Comparison of ENCODE assay signal across 25 cellular contexts in the genomic region with DNA sequence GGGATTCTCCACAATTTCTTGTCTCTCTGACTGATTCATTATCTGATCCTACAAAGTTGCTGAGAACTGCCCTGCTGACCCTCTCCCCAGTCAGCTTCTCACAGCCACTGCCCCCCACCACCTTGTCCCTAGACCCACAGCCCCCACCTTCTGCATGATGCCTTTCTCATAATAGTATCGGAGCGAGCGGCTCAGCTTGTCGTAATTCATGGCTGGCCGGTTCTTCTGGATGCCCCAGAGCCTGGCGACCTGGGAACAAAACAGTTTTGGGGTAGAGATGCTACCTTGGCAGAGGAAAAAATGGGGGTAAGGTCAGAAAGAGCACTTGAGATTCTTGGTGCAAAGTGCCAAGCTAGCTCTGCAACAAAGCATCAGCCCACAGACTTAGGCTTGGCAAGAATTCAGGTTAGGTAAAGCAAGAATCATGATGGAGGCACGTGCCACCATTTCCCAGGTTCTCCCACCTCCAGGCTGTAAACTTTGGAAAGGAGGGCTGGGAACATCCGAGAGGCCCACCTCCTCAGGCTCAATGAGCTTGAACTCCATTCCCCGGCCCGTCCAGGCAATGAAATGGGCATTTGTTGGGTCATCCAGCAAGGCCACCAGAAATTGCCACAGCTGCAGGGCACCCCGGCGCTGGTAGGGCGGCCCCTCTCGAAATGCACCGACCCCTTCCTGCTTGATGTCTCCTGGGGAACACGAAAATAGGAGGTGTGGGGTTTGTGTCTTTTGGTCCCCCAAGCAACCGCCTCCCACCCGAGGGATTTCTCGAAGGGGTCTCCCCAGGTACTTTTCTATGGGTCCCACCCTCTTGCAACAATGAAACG. TPM values are rescaled to one million over a fixed set of nuclear protein-coding genes. Genes with fewer than 3 reads are reported as not detected.
DNase-seq lines count a peak whose midpoint lies in the region; ATAC-seq and TF ChIP-seq lines count a peak whose summit lies in the region.
"Had no signal": no experiment of that assay in that cellular context is flagged by ENCODE, and none has a peak within 500 bp of the region (broad histone marks: within the 10 kb centered on the region; RNA-seq: fewer than 3 reads in every experiment).

No MANE protein-coding gene starts in this region.

- no peaks in the 10 kb centered on the region for H3K9me3 Mint-ChIP-seq in chondrocyte (ENCODE audit: low read depth)
- H3K9me3 Mint-ChIP-seq in neural crest cell, result no peaks in the 10 kb centered on the region
- no peaks in the 10 kb centered on the region for H3K9me3 Mint-ChIP-seq in activated T-cell treated with anti-CD3 and anti-CD28 coated beads, Interleukin-2, amount 50 U/mL, for 24 hours
- H3K9me3 Mint-ChIP-seq: activated naive CD8-positive, alpha-beta T cell treated with anti-CD3 and anti-CD28 coated beads, Interleukin-2, amount 10 ng/mL, durations not matched to agents 7 days and 5 days; activated T-helper 2 cell treated with anti-CD3 and anti-CD28 coated beads, Interferon-gamma antibody, Interleukin-2, Interleukin-4, amounts not matched to agents 10 μg/mL and 5 μg/mL and 100 μg/mL, durations not matched to agents 14 hours and 24 hours and 36 hours had no signal

- TF ChIP-seq CTCF in left ventricle myocardium inferior (IDR thresholded peaks at IDR 0.05; ENCODE audit: borderline replicate concordance) (no peak), chondrocyte (IDR thresholded peaks at IDR 0.05) (no peak), neural crest cell (conservative IDR thresholded peaks at IDR 0.05) (no peak), upper lobe of right lung (IDR thresholded peaks at IDR 0.05) (no peak)

- H3K36me3 Mint-ChIP-seq in chondrocyte (ENCODE audit: low read depth) (peaks cover 7% of the 10 kb centered on the region), neural crest cell (ENCODE audit: low read depth) (peaks cover 11% of the 10 kb centered on the region)
- H3K36me3 Mint-ChIP-seq in activated T-cell treated with anti-CD3 and anti-CD28 coated beads, Interleukin-2, amount 50 U/mL, for 24 hours (ENCODE audit: low read depth), result peaks cover 39% of the 10 kb centered on the region

- H3K27me3 Mint-ChIP-seq in chondrocyte (ENCODE audit: low read depth) (no peaks in the 10 kb centered on the region), neural crest cell (ENCODE audit: low read depth) (peaks cover 4% of the 10 kb centered on the region)
- H3K27me3 Mint-ChIP-seq in activated T-cell treated with anti-CD3 and anti-CD28 coated beads, Interleukin-2, amount 50 U/mL, for 24 hours, result no peaks in the 10 kb centered on the region
- H3K27me3 Mint-ChIP-seq: activated CD8-positive, alpha-beta memory T cell treated with anti-CD3 and anti-CD28 coated beads, Interleukin-2, amount 10 ng/mL, durations not matched to agents 7 days and 5 days; activated naive CD8-positive, alpha-beta T cell treated with anti-CD3 and anti-CD28 coated beads, Interleukin-2, amount 10 ng/mL, durations not matched to agents 7 days and 5 days had no signal

- H3K4me3 ChIP-seq in left ventricle myocardium inferior (no peak overlapping the region), upper lobe of right lung (no peak overlapping the region)
- H3K4me3 ChIP-seq: GM12878, SK-N-MC, skin epidermis, uterus had no signal

- no peak for ATAC-seq in Right ventricle myocardium superior (ENCODE audit: poor library complexity)
- ATAC-seq in upper lobe of right lung, result no peak
- no peak for ATAC-seq in GM18861 (IDR thresholded peaks at IDR 0.05; ENCODE audit: unreplicated experiment)
- ATAC-seq: activated CD8-positive, alpha-beta memory T cell treated with anti-CD3 and anti-CD28 coated beads, Interleukin-2, amount 10 ng/mL, durations not matched to agents 7 days and 5 days; GM12878 had no signal

- intact Hi-C loops in left ventricle myocardium inferior (cut with micrococcal nuclease) (no loop called here), Right ventricle myocardium superior (cut with DNase I) (no loop called here), upper lobe of right lung (cut with DNase I) (no loop called here)

- H3K4me3 Mint-ChIP-seq in chondrocyte (ENCODE audit: unreplicated experiment) (no peak overlapping the region), neural crest cell (peak overlapping the region; percentile 29)
- H3K4me3 Mint-ChIP-seq in activated T-cell treated with anti-CD3 and anti-CD28 coated beads, Interleukin-2, amount 50 U/mL, for 24 hours, result no peak overlapping the region
- H3K4me3 Mint-ChIP-seq: activated CD8-positive, alpha-beta memory T cell treated with anti-CD3 and anti-CD28 coated beads, Interleukin-2, amount 10 ng/mL, durations not matched to agents 7 days and 5 days; activated naive CD8-positive, alpha-beta T cell treated with anti-CD3 and anti-CD28 coated beads, Interleukin-2, amount 10 ng/mL, durations not matched to agents 7 days and 5 days had no signal

- no peaks in the 10 kb centered on the region for H3K27me3 ChIP-seq in left ventricle myocardium inferior (ENCODE audit: low read depth)
- no peaks in the 10 kb centered on the region for H3K27me3 ChIP-seq in upper lobe of right lung
- H3K27me3 ChIP-seq: brain microvascular endothelial cell, uterus had no signal

- DNase-seq in left ventricle myocardium inferior, result no peak
- DNase-seq in Right ventricle myocardium superior, result no peak
- DNase-seq in chondrocyte (ENCODE audit: low spot score), result peak; percentile 68
- no peak for DNase-seq in neural crest cell (ENCODE audit: low read depth, low spot score)
- DNase-seq in upper lobe of right lung, result peak; percentile 40
- DNase-seq in activated T-cell treated with anti-CD3 and anti-CD28 coated beads, Interleukin-2, amount 50 U/mL, for 24 hours, result no peak
- DNase-seq in central memory CD4-positive, alpha-beta T cell, result no peak
- DNase-seq: ACHN; activated CD4-positive, alpha-beta T cell treated with anti-CD3 and anti-CD28 coated beads for 48 hours; activated CD8-positive, alpha-beta memory T cell treated with anti-CD3 and anti-CD28 coated beads, Interleukin-2, amount 10 ng/mL, durations not matched to agents 7 days and 5 days; activated naive CD8-positive, alpha-beta T cell treated with anti-CD3 and anti-CD28 coated beads, Interleukin-2, amount 10 ng/mL, durations not matched to agents 7 days and 5 days; brain microvascular endothelial cell; DMS153; H7; NCI-H1694 treated with DMSO at 0.1 percent for 48 hours; NCI-H345; PC-3; stimulated activated CD4-positive, alpha-beta T cell treated with anti-CD3 and anti-CD28 coated beads, Interleukin-4, amount 100 ng/mL, for 1 hour; uterus had no signal

- H3K27ac Mint-ChIP-seq in chondrocyte (ENCODE audit: unreplicated experiment) (peak overlapping the region; percentile 45), neural crest cell (ENCODE audit: unreplicated experiment) (peak overlapping the region; percentile 96)
- H3K27ac Mint-ChIP-seq in activated T-cell treated with anti-CD3 and anti-CD28 coated beads, Interleukin-2, amount 50 U/mL, for 24 hours, result no peak overlapping the region
- H3K27ac Mint-ChIP-seq: activated CD8-positive, alpha-beta memory T cell treated with anti-CD3 and anti-CD28 coated beads, Interleukin-2, amount 10 ng/mL, durations not matched to agents 7 days and 5 days; activated T-helper 2 cell treated with anti-CD3 and anti-CD28 coated beads, Interferon-gamma antibody, Interleukin-2, Interleukin-4, amounts not matched to agents 10 μg/mL and 5 μg/mL and 100 μg/mL, durations not matched to agents 14 hours and 24 hours and 36 hours had no signal

- H3K36me3 ChIP-seq in left ventricle myocardium inferior (peaks cover 26% of the 10 kb centered on the region), upper lobe of right lung (peaks cover 37% of the 10 kb centered on the region)
- H3K36me3 ChIP-seq: uterus had no signal

- H3K4me1 Mint-ChIP-seq in chondrocyte (ENCODE audit: low read depth) (peaks cover 52% of the 10 kb centered on the region), neural crest cell (peaks cover 70% of the 10 kb centered on the region)
- peaks cover 1% of the 10 kb centered on the region for H3K4me1 Mint-ChIP-seq in activated T-cell treated with anti-CD3 and anti-CD28 coated beads, Interleukin-2, amount 50 U/mL, for 24 hours (ENCODE audit: low read depth)

- H3K9me3 ChIP-seq in left ventricle myocardium inferior (replicated peaks), result no peaks in the 10 kb centered on the region
- no peaks in the 10 kb centered on the region for H3K9me3 ChIP-seq in upper lobe of right lung
- H3K9me3 ChIP-seq: uterus had no signal

- H3K27ac ChIP-seq in left ventricle myocardium inferior (replicated peaks), result peak overlapping the region; percentile 65
- no peak overlapping the region for H3K27ac ChIP-seq in upper lobe of right lung
- H3K27ac ChIP-seq: SK-N-MC had no signal

- H3K4me1 ChIP-seq in left ventricle myocardium inferior (peaks cover 63% of the 10 kb centered on the region), upper lobe of right lung (peaks cover 13% of the 10 kb centered on the region)

RNA-seq across cellular contexts. Expression of a gene that starts 16.9 kb away (rescaled TPM):
- total RNA-seq in left ventricle myocardium inferior (0.60 TPM), Right ventricle myocardium superior (0.24 TPM), chondrocyte (1.1 to 1.2 TPM (median 1.1 TPM) in 3 replicates), neural crest cell (55.0 and 59.6 TPM in 2 replicates), upper lobe of right lung (4.0 TPM)
- total RNA-seq: mononuclear cell had no signal

RNA-seq across cellular contexts. Expression of a gene that starts 45.4 kb away (rescaled TPM):
- total RNA-seq in left ventricle myocardium inferior, result 26.0 TPM
- 26.1 TPM for total RNA-seq in Right ventricle myocardium superior
- 39.0 to 49.6 TPM (median 49.2 TPM) in 3 replicates for total RNA-seq in chondrocyte
- 56.9 and 68.0 TPM in 2 replicates for total RNA-seq in neural crest cell
- 50.8 TPM for total RNA-seq in upper lobe of right lung

Comparison
In these comparisons a context has a peak if more than half of its experiments do, and no peak if none do; other contexts are left out.
1. DNase-seq: peak in chondrocyte (single experiment) and upper lobe of right lung (single experiment); none in left ventricle myocardium inferior (single experiment), Right ventricle myocardium superior (single experiment), neural crest cell (single experiment), activated T-cell treated with anti-CD3 and anti-CD28 coated beads, Interleukin-2, amount 50 U/mL, for 24 hours (single experiment) and central memory CD4-positive, alpha-beta T cell (single experiment).
2. RNA of a gene that starts 16.9 kb away (total RNA-seq): 55.0 to 59.6 TPM in neural crest cell; 4.0 TPM in upper lobe of right lung (single experiment), 1.1 to 1.2 TPM in chondrocyte, 0.60 TPM in left ventricle myocardium inferior (single experiment) and 0.24 TPM in Right ventricle myocardium superior (single experiment); every median in the first group is over 10 times any median in the second.